In the genomic region with DNA sequence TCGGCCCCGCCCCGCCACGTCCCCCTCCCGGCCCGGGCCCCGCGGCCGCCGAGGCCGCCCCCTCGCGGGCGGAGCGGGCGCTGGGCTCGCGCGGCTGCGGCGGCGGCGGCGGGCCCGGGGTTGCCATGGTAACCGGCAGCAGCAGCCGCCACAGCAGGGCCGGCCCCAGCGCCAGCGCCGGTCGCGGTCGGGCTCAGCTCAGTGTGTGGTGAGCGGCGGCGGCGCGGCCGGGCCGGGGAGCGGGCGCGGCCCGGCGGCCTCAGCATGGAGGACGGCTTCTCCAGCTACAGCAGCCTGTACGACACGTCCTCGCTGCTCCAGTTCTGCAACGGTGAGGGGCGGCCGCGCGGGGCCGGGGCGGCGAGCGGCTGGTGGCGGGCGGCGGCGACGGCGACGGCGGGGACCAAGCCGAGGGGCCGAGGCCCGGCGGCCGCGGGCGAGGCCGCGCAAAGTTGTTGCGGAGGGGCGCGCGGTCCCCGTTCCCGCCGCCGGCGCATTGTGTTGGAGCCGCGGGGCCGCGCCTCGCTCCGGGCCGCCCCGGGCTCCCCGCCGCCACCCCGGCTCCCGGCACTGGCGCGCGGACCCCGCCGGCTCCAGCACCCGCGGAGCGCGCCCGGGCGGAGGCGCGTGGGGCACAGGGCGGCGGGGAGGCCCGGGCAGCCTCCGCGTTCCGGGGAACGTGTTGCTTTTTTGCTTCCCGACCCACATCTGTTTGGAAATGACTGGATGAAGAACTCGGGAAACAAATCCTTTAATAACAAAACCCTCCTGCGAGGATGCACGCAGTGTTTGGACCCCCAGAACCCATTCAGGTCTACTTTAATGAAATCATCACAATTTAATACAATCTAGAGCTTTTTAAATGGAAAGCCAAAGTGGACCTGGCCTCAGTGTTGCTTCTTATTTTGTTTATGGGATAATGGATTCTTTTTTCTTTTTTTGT, we compare ENCODE assay signal across 8 cellular contexts. TPM values are rescaled to one million over a fixed set of nuclear protein-coding genes. Genes with fewer than 3 reads are reported as not detected.
DNase-seq lines count a peak whose midpoint lies in the region; ATAC-seq, FAIRE-seq and TF ChIP-seq lines count a peak whose summit lies in the region.

A gene with protein sequence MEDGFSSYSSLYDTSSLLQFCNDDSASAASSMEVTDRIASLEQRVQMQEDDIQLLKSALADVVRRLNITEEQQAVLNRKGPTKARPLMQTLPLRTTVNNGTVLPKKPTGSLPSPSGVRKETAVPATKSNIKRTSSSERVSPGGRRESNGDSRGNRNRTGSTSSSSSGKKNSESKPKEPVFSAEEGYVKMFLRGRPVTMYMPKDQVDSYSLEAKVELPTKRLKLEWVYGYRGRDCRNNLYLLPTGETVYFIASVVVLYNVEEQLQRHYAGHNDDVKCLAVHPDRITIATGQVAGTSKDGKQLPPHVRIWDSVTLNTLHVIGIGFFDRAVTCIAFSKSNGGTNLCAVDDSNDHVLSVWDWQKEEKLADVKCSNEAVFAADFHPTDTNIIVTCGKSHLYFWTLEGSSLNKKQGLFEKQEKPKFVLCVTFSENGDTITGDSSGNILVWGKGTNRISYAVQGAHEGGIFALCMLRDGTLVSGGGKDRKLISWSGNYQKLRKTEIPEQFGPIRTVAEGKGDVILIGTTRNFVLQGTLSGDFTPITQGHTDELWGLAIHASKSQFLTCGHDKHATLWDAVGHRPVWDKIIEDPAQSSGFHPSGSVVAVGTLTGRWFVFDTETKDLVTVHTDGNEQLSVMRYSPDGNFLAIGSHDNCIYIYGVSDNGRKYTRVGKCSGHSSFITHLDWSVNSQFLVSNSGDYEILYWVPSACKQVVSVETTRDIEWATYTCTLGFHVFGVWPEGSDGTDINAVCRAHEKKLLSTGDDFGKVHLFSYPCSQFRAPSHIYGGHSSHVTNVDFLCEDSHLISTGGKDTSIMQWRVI (plus strand): TSS at position 201 of the 943 bp plus-strand sequence. CDS start 64 bp downstream, at position 265.

- POLR2A ChIA-PET in endothelial cell of umbilical vein (lab: Charles Lee) = no interaction called here

- peak within 1 kb of the TSS; percentile 80 for H2AFZ ChIP-seq in endothelial cell of umbilical vein (ENCODE audit: low read depth, low read length)

- peak within 1 kb of the TSS; percentile 75 for H3K27ac Mint-ChIP-seq in mesothelial cell of epicardium

- intact Hi-C loops in endothelial cell of umbilical vein (cut with micrococcal nuclease) = loop anchor here (1.0 to 5.0 kb wide), 4 partner anchors 37 to 109 kb away; a partner anchor contains a TSS

- H3K9ac ChIP-seq in endothelial cell of umbilical vein (replicated peaks; ENCODE audit: extremely low read depth, insufficient read depth, low read length) = peak within 1 kb of the TSS; percentile 60

- no peaks in the 10 kb centered on the region for H3K9me3 ChIP-seq in endothelial cell of umbilical vein (replicated peaks; ENCODE audit: control insufficient read depth, insufficient read depth, low read length)

- FAIRE-seq in endothelial cell of umbilical vein (lab: Jason Lieb, UNC) = peak; percentile 58

- H3K4me3 ChIP-seq in AG09309 (ENCODE audit: control insufficient read depth, low read depth, low read length) = peak within 1 kb of the TSS; percentile 53
- H3K4me3 ChIP-seq in endothelial cell of umbilical vein (replicated peaks in 1 of 3; ENCODE audit: insufficient read depth in 1 of 3, low read depth in 1 of 3, low read length in 3 of 3) = peak within 1 kb of the TSS; percentile 35 to 91 (median 65)

- H3K27me3 Mint-ChIP-seq in mesothelial cell of epicardium (ENCODE audit: low read depth) = peaks cover 16% of the 10 kb centered on the region

- H3K36me3 ChIP-seq in endothelial cell of umbilical vein (ENCODE audit: control insufficient read depth in 2 of 2, extremely low read depth in 1 of 2, insufficient read depth in 2 of 2, low read length in 2 of 2) = no peaks in the 10 kb centered on the region

- peaks cover 5% of the 10 kb centered on the region for H3K9me3 Mint-ChIP-seq in mesothelial cell of epicardium

- peaks cover 20% of the 10 kb centered on the region for H3K4me1 ChIP-seq in endothelial cell of umbilical vein (ENCODE audit: control insufficient read depth, extremely low read depth, insufficient read depth, low read length)

- H3K27ac ChIP-seq in endothelial cell of umbilical vein (ENCODE audit: insufficient read depth, low read depth, low read length) = peak within 1 kb of the TSS; percentile 15

- H3K36me3 Mint-ChIP-seq in mesothelial cell of epicardium = peaks cover 3% of the 10 kb centered on the region

- no peaks in the 10 kb centered on the region for H4K20me1 ChIP-seq in endothelial cell of umbilical vein (replicated peaks; ENCODE audit: control insufficient read depth, extremely low read depth, insufficient read depth, low read length)

- TF ChIP-seq POLR2A in endothelial cell of umbilical vein (IDR thresholded peaks at IDR 0.05; ENCODE audit: low read depth, low read length) = peak; percentile 56

- no peak for DNase-seq in AG09309 (ENCODE audit: low read depth)
- peak; percentile 68 for DNase-seq in NCI-H774 (lab: John Stamatoyannopoulos, UW)
- DNase-seq in activated T-cell treated with anti-CD3 and anti-CD28 coated beads for 24 hours (ENCODE audit: low read depth) = peak; percentile 61
- DNase-seq in endothelial cell of umbilical vein (ENCODE audit: low read depth, low spot score) = peak; percentile 64
- peak; percentile 86 to 93 for DNase-seq in mesothelial cell of epicardium (ENCODE audit: low spot score in 2 of 2, unreplicated experiment in 2 of 2)
- DNase-seq in stimulated activated CD8-positive, alpha-beta memory T cell treated with anti-CD3 and anti-CD28 coated beads, Interleukin-15, amount 100 ng/mL, for 4 hours (ENCODE audit: low read depth in 2 of 2) = peak; percentile 7 to 45

- peak within 1 kb of the TSS; percentile 95 for H3K4me2 ChIP-seq in endothelial cell of umbilical vein (ENCODE audit: insufficient read depth, low read length)

- ATAC-seq in GM18909 (IDR thresholded peaks at IDR 0.05; ENCODE audit: poor library complexity, unreplicated experiment) (peak; percentile 87), HG03159 (IDR thresholded peaks at IDR 0.05; ENCODE audit: unreplicated experiment) (peak; percentile 91)

- no peaks in the 10 kb centered on the region for H3K9me1 ChIP-seq in endothelial cell of umbilical vein (replicated peaks; ENCODE audit: control insufficient read depth, extremely low read depth, insufficient read depth, low read length)

- H3K4me1 Mint-ChIP-seq in mesothelial cell of epicardium = peaks cover 28% of the 10 kb centered on the region

- no TSS peak for BruUV-seq in endothelial cell of umbilical vein (replicated peaks; lab: Mats Ljungman, UMichigan)

- TF ChIP-seq CTCF in AG09309 (IDR thresholded peaks at IDR 0.05; ENCODE audit: control insufficient read depth, insufficient read depth, low read depth, low read length, missing control alignments) (no peak), endothelial cell of umbilical vein (IDR thresholded peaks at IDR 0.05; ENCODE audit: extremely low read depth in 1 of 2, insufficient read depth in 1 of 2, low read depth in 1 of 2, low read length in 2 of 2) (no peak), mesothelial cell of epicardium (IDR thresholded peaks at IDR 0.05; ENCODE audit: unreplicated experiment) (no peak)

- dilution Hi-C loops in endothelial cell of umbilical vein (cut with MboI; ENCODE audit: extremely low pct_ligation_motif_present, low sequenced_read_pairs) = no loop called here

- no peaks in the 10 kb centered on the region for H3K27me3 ChIP-seq in endothelial cell of umbilical vein (ENCODE audit: control insufficient read depth in 2 of 2, insufficient read depth in 2 of 2, low read length in 2 of 2)

- H3K4me3 Mint-ChIP-seq in mesothelial cell of epicardium = peak within 1 kb of the TSS; percentile 75

- H3K79me2 ChIP-seq in endothelial cell of umbilical vein (ENCODE audit: control insufficient read depth, insufficient read depth, low read length) = peaks cover 21% of the 10 kb centered on the region

- CTCF ChIA-PET in endothelial cell of umbilical vein (lab: Charles Lee) = interaction anchor here (0.5 to 4.0 kb wide), 15 partner anchors 9 to 400 kb away, joined by 3 to 35 read pairs (median 3); no protein-coding TSS in a partner anchor

TF ChIP-seq in endothelial cell of umbilical vein, 7 proteins besides CTCF, POLR2A, EP300 and RAD21:
- TF ChIP-seq FOS (IDR thresholded peaks at IDR 0.05; ENCODE audit: borderline replicate concordance, insufficient read depth, low read length) = no peak
- TF ChIP-seq JUN (IDR thresholded peaks at IDR 0.05; ENCODE audit: borderline replicate concordance, insufficient read depth, insufficient read length, low read depth) = no peak
- no peak for TF ChIP-seq EZH2 (IDR thresholded peaks at IDR 0.05; ENCODE audit: borderline replicate concordance, low read depth, low read length, severe bottlenecking)
- TF ChIP-seq MYC (IDR thresholded peaks at IDR 0.05; ENCODE audit: low read depth, low read length) = no peak
- TF ChIP-seq POLR2AphosphoS5 (IDR thresholded peaks at IDR 0.05; ENCODE audit: insufficient read depth, low read depth, low read length) = peak; percentile 59
- TF ChIP-seq, protein P1, sequence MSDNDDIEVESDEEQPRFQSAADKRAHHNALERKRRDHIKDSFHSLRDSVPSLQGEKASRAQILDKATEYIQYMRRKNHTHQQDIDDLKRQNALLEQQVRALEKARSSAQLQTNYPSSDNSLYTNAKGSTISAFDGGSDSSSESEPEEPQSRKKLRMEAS (IDR thresholded peaks at IDR 0.05; ENCODE audit: insufficient read depth, insufficient read length) = no peak

RNA-seq across cellular contexts. Expression of the gene that starts here (rescaled TPM):
- 33.0 and 47.8 TPM in 2 replicates for total RNA-seq in endothelial cell of umbilical vein
- 20.7 and 22.9 TPM in 2 replicates for polyA plus RNA-seq in endothelial cell of umbilical vein
- polyA plus RNA-seq in endothelial cell of umbilical vein (2011; cell fraction: cytosol; rRNA removed) = 20.7 and 26.3 TPM in 2 replicates
- polyA plus RNA-seq in endothelial cell of umbilical vein (2011; cell fraction: nucleus; rRNA removed) = 39.6 TPM in 2 replicates
- 27.4 and 29.7 TPM in 2 replicates for polyA plus RNA-seq in endothelial cell of umbilical vein (2012)
- polyA minus RNA-seq in endothelial cell of umbilical vein = 102 and 113 TPM in 2 replicates
- polyA minus RNA-seq in endothelial cell of umbilical vein (2011; cell fraction: cytosol; rRNA and poly(A)+ RNA removed) = 14.7 TPM
- polyA minus RNA-seq in endothelial cell of umbilical vein (2011; cell fraction: nucleus; rRNA and poly(A)+ RNA removed) = 64.9 and 76.5 TPM in 2 replicates
- 17.6 to 19.3 TPM (median 18.9 TPM) in 3 replicates for total RNA-seq in mesothelial cell of epicardium
